Comparison of ENCODE assay signal across 24 cellular contexts in genomic region chr11:61170566-61170965, GRCh38. TPM values are rescaled to one million over a fixed set of nuclear protein-coding genes. Genes with fewer than 3 reads are reported as not detected.
A peak's percentile ranks its signal among the peaks of the same experiment; 100 is the strongest.
DNase-seq lines count a peak whose midpoint lies in the region; ATAC-seq and TF ChIP-seq lines count a peak whose summit lies in the region.
"Had no signal": no experiment of that assay in that cellular context is flagged by ENCODE, and none has a peak within 500 bp of the region (broad histone marks: within the 10 kb centered on the region; RNA-seq: fewer than 3 reads in every experiment).

No MANE protein-coding gene starts in this region.

- H3K27me3 Mint-ChIP-seq in naive thymus-derived CD4-positive, alpha-beta T cell, result peaks cover 0 to 18% (median 0%) of the 10 kb centered on the region in 5 donors
- H3K27me3 Mint-ChIP-seq: CD4-positive, alpha-beta T cell had no signal

- H2BK120ac ChIP-seq in IMR-90 (ENCODE audit: low read depth, low read length), result no peak overlapping the region

- no peak overlapping the region for H2BK20ac ChIP-seq in IMR-90 (ENCODE audit: low read depth, low read length)

- peaks cover 0 to 4% (median 0%) of the 10 kb centered on the region in 5 donors for H3K36me3 Mint-ChIP-seq in naive thymus-derived CD4-positive, alpha-beta T cell
- H3K36me3 Mint-ChIP-seq: CD8-positive, alpha-beta memory T cell had no signal

- no peak overlapping the region for H3K4me3 ChIP-seq in IMR-90 (ENCODE audit: insufficient read depth, low read depth, low read length)
- no peak overlapping the region for H3K4me3 ChIP-seq in neutrophil (ENCODE audit: low read depth in 1 of 2, low read length in 1 of 2)
- H3K4me3 ChIP-seq in stomach, result no peak overlapping the region
- no peak overlapping the region for H3K4me3 ChIP-seq in naive thymus-derived CD4-positive, alpha-beta T cell (ENCODE audit: low read length)
- H3K4me3 ChIP-seq: A549; BLaER1 treated with 17β-estradiol and CSF1 and Interleukin-3, amounts not matched to agents 10 nM and 100 nM; GM12878; GM23248 had no signal

- H2AFZ ChIP-seq in IMR-90 (replicated peaks; ENCODE audit: low read length, poor library complexity), result no peak overlapping the region
- H2AFZ ChIP-seq: GM23248 had no signal

- ATAC-seq in IMR-90 (ENCODE audit: low read depth), result no peak
- ATAC-seq in left lobe of liver, result no peak
- no peak for ATAC-seq in naive thymus-derived CD4-positive, alpha-beta T cell
- ATAC-seq: GM12878 had no signal

- TF ChIP-seq CTCF in IMR-90 (conservative IDR thresholded peaks at IDR 0.05; ENCODE audit: low read depth, low read length) (no peak), neutrophil (IDR thresholded peaks at IDR 0.05) (no peak), stomach (IDR thresholded peaks at IDR 0.05) (no peak)

- no peak overlapping the region for H2AK5ac ChIP-seq in IMR-90 (ENCODE audit: low read depth, low read length)

- no peak overlapping the region for H3K4me3 Mint-ChIP-seq in naive thymus-derived CD4-positive, alpha-beta T cell
- H3K4me3 Mint-ChIP-seq: CD14-positive monocyte; CD4-positive, alpha-beta T cell; CD8-positive, alpha-beta memory T cell; H9 had no signal

- in situ Hi-C loops in IMR-90 (cut with MboI; ENCODE audit: low sequenced_read_pairs), result no loop called here

- no peak overlapping the region for H3K4ac ChIP-seq in IMR-90 (ENCODE audit: low read depth, low read length)

- intact Hi-C loops in IMR-90 (cut with micrococcal nuclease) (loop anchor here (5.0 kb wide), 2 partner anchors 263 to 338 kb away; partner anchors contain the start of gene PRPF19), stomach (cut with DNase I; ENCODE audit: low total_unique reads) (no loop called here)
- intact Hi-C loops in naive thymus-derived CD4-positive, alpha-beta T cell (cut with micrococcal nuclease), result no loop called here

- TF ChIP-seq RAD21 in IMR-90 (IDR thresholded peaks at IDR 0.05; ENCODE audit: low read length), result no peak

- H3K79me1 ChIP-seq in IMR-90 (ENCODE audit: low read depth in 1 of 2, low read length in 2 of 2), result no peaks in the 10 kb centered on the region

- no peaks in the 10 kb centered on the region for H3K9me1 ChIP-seq in IMR-90 (ENCODE audit: insufficient read depth, low read length)

- no peak overlapping the region for H3K23ac ChIP-seq in IMR-90 (ENCODE audit: low read depth, low read length)

- no peak overlapping the region for H3K4me2 ChIP-seq in IMR-90 (ENCODE audit: low read depth, low read length)
- H3K4me2 ChIP-seq: A549 had no signal

- TF ChIP-seq POLR2A in IMR-90 (IDR thresholded peaks at IDR 0.05; ENCODE audit: low read depth, low read length), result no peak
- TF ChIP-seq POLR2A in stomach (IDR thresholded peaks at IDR 0.05), result no peak

- no peak overlapping the region for H2BK5ac ChIP-seq in IMR-90 (ENCODE audit: low read depth, low read length, poor library complexity, severe bottlenecking)

- BruUV-seq in IMR-90 (replicated peaks; lab: Mats Ljungman, UMichigan), result no TSS peak

- no peak for DNase-seq in IMR-90
- DNase-seq in left lobe of liver (ENCODE audit: low spot score), result peak; percentile 26
- DNase-seq in stomach, result peak; percentile 11
- no peak for DNase-seq in NCI-H2227 (lab: John Stamatoyannopoulos, UW; ENCODE audit: unreplicated experiment)
- no peak for DNase-seq in activated naive CD4-positive, alpha-beta T cell treated with Interleukin-2 at 50 U/mL for 16 hours
- no peak for DNase-seq in naive thymus-derived CD4-positive, alpha-beta T cell
- DNase-seq: 8988T; ACHN; AML-193; BE2C; CD8-positive, alpha-beta memory T cell; DMS 273 treated with DMSO at 0.1 percent for 48 hours; DMS79; EL; GDM1; GM23248; H9 had no signal

- no peak overlapping the region for H4K91ac ChIP-seq in IMR-90 (ENCODE audit: insufficient read depth, low read depth, low read length)

- H4K5ac ChIP-seq in IMR-90 (ENCODE audit: low read depth, low read length), result no peak overlapping the region

- H4K20me1 ChIP-seq in IMR-90 (ENCODE audit: insufficient read depth, low read length), result no peaks in the 10 kb centered on the region
- H4K20me1 ChIP-seq: BLaER1 treated with 17β-estradiol and CSF1 and Interleukin-3, amounts not matched to agents 10 nM and 100 nM had no signal

- WGBS in IMR-90 (ENCODE audit: extremely low coverage in 2 of 2, insufficient read length in 1 of 2), 2 experiments, result 83% methylated on average over 1 of the region's 9 CpGs; no CpG with 5 or more reads in 1 of the 2 experiments
- whole genome bisulfite sequencing in stomach, 5 donors, result 70 to 80% (median 76%) methylated on average over 9 of the region's 9 CpGs

- no peak overlapping the region for H3K18ac ChIP-seq in IMR-90 (ENCODE audit: low read depth, low read length)

- no peak overlapping the region for H3K9ac ChIP-seq in IMR-90 (ENCODE audit: low read depth, low read length)
- H3K9ac ChIP-seq: BLaER1 treated with 17β-estradiol and CSF1 and Interleukin-3, amounts not matched to agents 10 nM and 100 nM; GM23248 had no signal

- H4K8ac ChIP-seq in IMR-90 (ENCODE audit: low read depth in 2 of 2, low read length in 2 of 2), result no peak overlapping the region

- no peak overlapping the region for H3K27ac Mint-ChIP-seq in naive thymus-derived CD4-positive, alpha-beta T cell
- H3K27ac Mint-ChIP-seq: CD4-positive, alpha-beta T cell; CD8-positive, alpha-beta memory T cell; H9 had no signal

- no peak for TF ChIP-seq EP300 in stomach (IDR thresholded peaks at IDR 0.05)

- no peak overlapping the region for H3K14ac ChIP-seq in IMR-90 (replicated peaks; ENCODE audit: low read depth, low read length)

- H3K27me3 ChIP-seq in IMR-90 (ENCODE audit: control insufficient read depth, insufficient read depth, low read length), result peaks cover 48% of the 10 kb centered on the region
- no peaks in the 10 kb centered on the region for H3K27me3 ChIP-seq in neutrophil
- H3K27me3 ChIP-seq in stomach, result no peaks in the 10 kb centered on the region
- no peaks in the 10 kb centered on the region for H3K27me3 ChIP-seq in naive thymus-derived CD4-positive, alpha-beta T cell (ENCODE audit: control insufficient read depth in 2 of 2, insufficient read depth in 2 of 2, low read length in 2 of 2)
- H3K27me3 ChIP-seq: BLaER1 treated with 17β-estradiol and CSF1 and Interleukin-3, amounts not matched to agents 10 nM and 100 nM had no signal

- H3K56ac ChIP-seq in IMR-90 (ENCODE audit: extremely low read depth, insufficient read depth, low read length), result no peak overlapping the region

- no peaks in the 10 kb centered on the region for H3K4me1 ChIP-seq in IMR-90 (ENCODE audit: control insufficient read depth, insufficient read depth, low read length)
- H3K4me1 ChIP-seq in neutrophil (ENCODE audit: control insufficient read depth in 1 of 2, insufficient read depth in 1 of 2, low read depth in 1 of 2, low read length in 1 of 2), result peaks cover 47 to 64% of the 10 kb centered on the region in 2 experiments
- peaks cover 16 to 54% (median 32%) of the 10 kb centered on the region in 4 donors for H3K4me1 ChIP-seq in stomach
- H3K4me1 ChIP-seq in naive thymus-derived CD4-positive, alpha-beta T cell (ENCODE audit: control insufficient read depth in 2 of 2, insufficient read depth in 2 of 2, low read length in 2 of 2), result peaks cover 3 to 11% of the 10 kb centered on the region in 2 donors
- H3K4me1 ChIP-seq: A549, BE2C had no signal

- dilution Hi-C loops in IMR-90 (cut with HindIII; ENCODE audit: low sequenced_read_pairs, unreplicated experiment), result no loop called here

- no peak overlapping the region for H2BK15ac ChIP-seq in IMR-90 (ENCODE audit: low read depth, low read length)

- H3K27ac ChIP-seq in IMR-90 (ENCODE audit: insufficient read depth, low read length), result no peak overlapping the region
- H3K27ac ChIP-seq in neutrophil, result peak overlapping the region; percentile 90
- H3K27ac ChIP-seq in stomach, result peak overlapping the region in 2 of 5 donors; percentile 4 to 82
- H3K27ac ChIP-seq in naive thymus-derived CD4-positive, alpha-beta T cell (ENCODE audit: low read depth, low read length), result no peak overlapping the region
- H3K27ac ChIP-seq: A549, GM23248 had no signal

- H3K9me3 ChIP-seq in IMR-90 (ENCODE audit: control insufficient read depth, insufficient read depth, low read length) (no peaks in the 10 kb centered on the region; the same call in none of the 2 replicates), neutrophil (no peaks in the 10 kb centered on the region), stomach (no peaks in the 10 kb centered on the region)
- peaks cover 0 to 3% (median 0%) of the 10 kb centered on the region in 3 experiments for H3K9me3 ChIP-seq in naive thymus-derived CD4-positive, alpha-beta T cell (ENCODE audit: control insufficient read depth in 2 of 3, low read length in 3 of 3)
- H3K9me3 ChIP-seq: A549, BE2C had no signal

- H3K36me3 ChIP-seq in IMR-90 (ENCODE audit: control insufficient read depth, insufficient read depth, low read length) (no peaks in the 10 kb centered on the region), neutrophil (no peaks in the 10 kb centered on the region), stomach (no peaks in the 10 kb centered on the region)
- H3K36me3 ChIP-seq in naive thymus-derived CD4-positive, alpha-beta T cell (ENCODE audit: control insufficient read depth in 2 of 3, insufficient read depth in 3 of 3, low read length in 3 of 3), result no peaks in the 10 kb centered on the region
- H3K36me3 ChIP-seq: BE2C; BLaER1 treated with 17β-estradiol and CSF1 and Interleukin-3, amounts not matched to agents 10 nM and 100 nM had no signal

- peaks cover 16 to 38% (median 28%) of the 10 kb centered on the region in 7 donors for H3K4me1 Mint-ChIP-seq in naive thymus-derived CD4-positive, alpha-beta T cell

- peaks cover 0 to 9% (median 0%) of the 10 kb centered on the region in 11 donors for H3K9me3 Mint-ChIP-seq in naive thymus-derived CD4-positive, alpha-beta T cell
- H3K9me3 Mint-ChIP-seq: CD4-positive, alpha-beta T cell had no signal

- H2AK9ac ChIP-seq in IMR-90 (replicated peaks; ENCODE audit: low read depth, low read length, poor library complexity), result peak overlapping the region; percentile 59

- POLR2A ChIA-PET in IMR-90 (lab: Charles Lee; ENCODE audit: unreplicated experiment), result no interaction called here
- POLR2A ChIA-PET in naive thymus-derived CD4-positive, alpha-beta T cell (lab: Charles Lee), result interaction anchor here (1.4 to 1.8 kb wide), 2 partner anchors 11 to 12 kb away, joined by 3 to 4 read pairs; no protein-coding TSS in a partner anchor

- CTCF ChIA-PET in IMR-90 (lab: Yijun Ruan, JAX), result no interaction called here
- CTCF ChIA-PET in naive thymus-derived CD4-positive, alpha-beta T cell (lab: Charles Lee), result interaction anchor here (0.7 to 0.9 kb wide), 2 partner anchors 9 to 31 kb away, joined by 3 to 4 read pairs; partner anchors contain the start of gene VPS37C

RNA-seq across cellular contexts. Expression of gene VPS37C, which starts 9.3 kb away (rescaled TPM):
- total RNA-seq in IMR-90 (2012; rRNA removed) (3.2 and 3.6 TPM in 2 replicates), left lobe of liver (5.9 TPM), stomach (10 to 100 TPM in 4 of 5 donors, 1 to 10 TPM in 1; 6.4 to 53.6 (median 37.1) TPM)
- polyA plus RNA-seq in IMR-90 (2012; rRNA removed) (13.2 and 14.1 TPM in 2 replicates), stomach (10 to 100 TPM; 13.8 to 28.4 (median 26.9) TPM)
- polyA plus RNA-seq in IMR-90 (2012; cell fraction: cytosol; rRNA removed), result 11.1 and 14.1 TPM in 2 replicates
- polyA plus RNA-seq in IMR-90 (2012; cell fraction: nucleus; rRNA removed; ENCODE audit: low replicate concordance), result 29.3 and 30.3 TPM in 2 replicates
- total RNA-seq in naive thymus-derived CD4-positive, alpha-beta T cell, result 10 to 100 TPM in 1 of 5 experiments, 1 to 10 TPM in 4; 4.1 to 12.0 (median 7.9) TPM
- polyA plus RNA-seq in naive thymus-derived CD4-positive, alpha-beta T cell, result under 1 TPM; 0.31 to 0.82 TPM

RNA-seq across cellular contexts. Expression of gene PGA3, which starts 32.7 kb away (rescaled TPM):
- total RNA-seq in IMR-90 (2012; rRNA removed) (0.18 TPM in 1 of 2 replicates, not detected in the other), left lobe of liver (not detected), stomach (over 10,000 TPM in 2 of 5 donors, 1,000 to 10,000 TPM in 1, 100 to 1,000 TPM in 2; 367 to 55,790 (median 1,114) TPM)
- polyA plus RNA-seq in IMR-90 (2012; rRNA removed) (not detected in 2 replicates), stomach (over 10,000 TPM; 23,067 to 73,485 (median 39,030) TPM)
- 0.10 TPM in 1 of 2 replicates, not detected in the other for polyA plus RNA-seq in IMR-90 (2012; cell fraction: cytosol; rRNA removed)
- polyA plus RNA-seq in IMR-90 (2012; cell fraction: nucleus; rRNA removed; ENCODE audit: low replicate concordance), result not detected in 2 replicates
- under 1 TPM in 1 of 5 experiments, not detected in 4; 0.83 TPM for total RNA-seq in naive thymus-derived CD4-positive, alpha-beta T cell
- not detected for polyA plus RNA-seq in naive thymus-derived CD4-positive, alpha-beta T cell
- total RNA-seq: CD4-positive, alpha-beta T cell; CD8-positive, alpha-beta memory T cell; GM12878; GM23248; H1; H9 had no signal
- polyA plus RNA-seq: A549; CD8-positive, alpha-beta memory T cell; GM12878; GM23248; H1 had no signal

RNA-seq across cellular contexts. Expression of gene PGA4, which starts 51.6 kb away (rescaled TPM):
- not detected in 2 replicates for total RNA-seq in IMR-90 (2012; rRNA removed)
- not detected in 2 replicates for polyA plus RNA-seq in IMR-90 (2012; rRNA removed)
- polyA plus RNA-seq in IMR-90 (2012; cell fraction: cytosol; rRNA removed), result 0.16 TPM in 1 of 2 replicates, not detected in the other
- polyA plus RNA-seq in IMR-90 (2012; cell fraction: nucleus; rRNA removed; ENCODE audit: low replicate concordance), result 0.07 TPM in 1 of 2 replicates, not detected in the other
- total RNA-seq in left lobe of liver, result 0.53 TPM
- over 10,000 TPM in 2 of 5 donors, 1,000 to 10,000 TPM in 1, 100 to 1,000 TPM in 2; 386 to 107,207 (median 2,421) TPM for total RNA-seq in stomach
- over 10,000 TPM; 17,534 to 25,788 (median 19,705) TPM for polyA plus RNA-seq in stomach
- total RNA-seq in naive thymus-derived CD4-positive, alpha-beta T cell, result 1 to 10 TPM in 1 of 5 experiments, not detected in 4; 1.9 TPM
- not detected for polyA plus RNA-seq in naive thymus-derived CD4-positive, alpha-beta T cell
- total RNA-seq: CD4-positive, alpha-beta T cell; CD8-positive, alpha-beta memory T cell; GM12878; GM23248; H1; H9 had no signal
- polyA plus RNA-seq: A549; CD8-positive, alpha-beta memory T cell; GM12878 had no signal

Comparison
In these comparisons a context has a peak if more than half of its experiments do, and no peak if none do; other contexts are left out.
1. DNase-seq: peak in left lobe of liver (single experiment) and stomach (single experiment); none in IMR-90 (single experiment), NCI-H2227 (single experiment), activated naive CD4-positive, alpha-beta T cell treated with Interleukin-2 at 50 U/mL for 16 hours (single experiment) and naive thymus-derived CD4-positive, alpha-beta T cell (0 of 9).
2. RNA of gene PGA3, which starts 32.7 kb away (total RNA-seq): 367 to 55,790 TPM in stomach; 0.18 TPM in IMR-90, not detected in left lobe of liver (single experiment) and 0.83 TPM in naive thymus-derived CD4-positive, alpha-beta T cell; every median in the first group is over 100 times any median in the second.
3. RNA of gene PGA4, which starts 51.6 kb away (total RNA-seq): 386 to 107,207 TPM in stomach; 0.53 TPM in left lobe of liver (single experiment), 1.9 TPM in naive thymus-derived CD4-positive, alpha-beta T cell and not detected in IMR-90; every median in the first group is over 100 times any median in the second.